ENCODE assay signal across 22 cellular contexts in the genomic region with DNA sequence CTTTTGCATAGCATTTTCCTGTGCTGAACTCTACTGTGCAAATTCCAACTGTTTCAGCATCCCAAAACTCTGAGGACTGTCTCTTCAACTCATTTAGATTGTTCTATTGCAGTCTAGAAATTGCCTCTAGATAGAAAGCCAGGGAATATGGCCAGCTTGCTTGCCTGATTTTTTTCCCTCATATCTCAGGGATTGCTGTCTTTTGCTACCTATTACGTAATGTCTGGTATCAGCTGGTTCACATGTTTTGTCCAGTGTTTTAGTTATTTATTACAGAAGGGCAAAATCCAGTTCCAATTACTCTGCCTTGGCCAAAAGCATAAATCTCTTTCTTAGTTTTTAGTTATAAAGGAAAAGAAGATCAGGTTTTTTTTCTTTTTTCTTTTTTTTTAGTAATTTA.
DNase-seq lines count a peak whose midpoint lies in the region; ATAC-seq and TF ChIP-seq lines count a peak whose summit lies in the region.
"Had no signal": no experiment of that assay in that cellular context is flagged by ENCODE, and none has a peak within 500 bp of the region (broad histone marks: within the 10 kb centered on the region; RNA-seq: fewer than 3 reads in every experiment).

No MANE protein-coding gene starts in this region.

- intact Hi-C loops in right lobe of liver (cut with DNase I), result no loop called here

- ATAC-seq in right lobe of liver (peak; percentile 94 to 99 (median 94)), HG03135 (IDR thresholded peaks at IDR 0.05; ENCODE audit: unreplicated experiment) (no peak), omental fat pad (ENCODE audit: low FRiP score) (no peak)
- ATAC-seq: gastroesophageal sphincter had no signal

- TF ChIP-seq POLR2A in right lobe of liver (IDR thresholded peaks at IDR 0.05), result no peak

- no peaks in the 10 kb centered on the region for H3K27me3 ChIP-seq in right lobe of liver
- H3K27me3 ChIP-seq: breast epithelium, gastroesophageal sphincter had no signal

- no peaks in the 10 kb centered on the region for H3K9me3 ChIP-seq in right lobe of liver
- H3K9me3 ChIP-seq: breast epithelium, Caco-2, gastroesophageal sphincter had no signal

- H3K4me1 ChIP-seq in right lobe of liver, result peaks cover 0 to 18% (median 0%) of the 10 kb centered on the region in 4 donors
- H3K4me1 ChIP-seq: breast epithelium, gastroesophageal sphincter had no signal

- WGBS in right lobe of liver (ENCODE audit: insufficient coverage, low coverage, low lambda C conversion rate, missing lambda C conversion rate), result 26% methylated on average over 1 of the region's 1 CpG

- H3K4me3 ChIP-seq in AG10803 (ENCODE audit: low read length) (no peak overlapping the region), right lobe of liver (no peak overlapping the region)
- H3K4me3 ChIP-seq: breast epithelium, gastroesophageal sphincter had no signal

- peak overlapping the region; percentile 44 to 87 (median 81) for H3K27ac ChIP-seq in right lobe of liver
- H3K27ac ChIP-seq: breast epithelium, gastroesophageal sphincter had no signal

- no peaks in the 10 kb centered on the region for H3K36me3 ChIP-seq in right lobe of liver
- H3K36me3 ChIP-seq: breast epithelium, gastroesophageal sphincter had no signal

- TF ChIP-seq CTCF in AG10803 (conservative IDR thresholded peaks at IDR 0.05; ENCODE audit: low read length), result no peak
- TF ChIP-seq CTCF in right lobe of liver (IDR thresholded peaks at IDR 0.05), result no peak
- TF ChIP-seq CTCF in omental fat pad (IDR thresholded peaks at IDR 0.05), result no peak

- peak; percentile 60 for DNase-seq in AG10803 (ENCODE audit: low read depth)
- DNase-seq in NCI-H226, result peak; percentile 44
- peak; percentile 82 for DNase-seq in fibroblast of peridontal ligament (ENCODE audit: extremely low read depth)
- peak in 1 of 3 donors; percentile 52 for DNase-seq in right lobe of liver
- DNase-seq in omental fat pad (ENCODE audit: low spot score), result no peak
- DNase-seq in T-helper 2 cell, result no peak
- DNase-seq in SIG-M5 treated with dmso at 0.1 percent for 504 hours (lab: John Stamatoyannopoulos, UW; ENCODE audit: unreplicated experiment), result no peak
- DNase-seq: activated CD4-positive, alpha-beta T cell treated with anti-CD3 and anti-CD28 coated beads for 4 hours; activated CD8-positive, alpha-beta memory T cell treated with anti-CD3 and anti-CD28 coated beads, Interleukin-2, amount 50 U/mL, for 48 hours; activated naive CD4-positive, alpha-beta T cell treated with Interleukin-2 at 50 U/mL for 16 hours; effector CD8-positive, alpha-beta T cell; GDM1; mesendoderm; NCI-H187; NCI-H510A; nephron progenitor cell; SIG-M5; stimulated activated CD4-positive, alpha-beta T cell treated with anti-CD3 and anti-CD28 coated beads, Interleukin-1b, Interleukin-23, amount 100 ng/mL, for 48 hours had no signal

Comparison
In these comparisons a context has a peak if more than half of its experiments do, and no peak if none do; other contexts are left out.
1. DNase-seq: peak in AG10803 (single experiment), NCI-H226 (single experiment) and fibroblast of peridontal ligament (single experiment); none in omental fat pad (single experiment), T-helper 2 cell (0 of 5) and SIG-M5 treated with dmso at 0.1 percent for 504 hours (single experiment).
2. ATAC-seq: peak in right lobe of liver (4 of 4); none in HG03135 (single experiment) and omental fat pad (single experiment).